Comparison of ENCODE assay signal across 8 cellular contexts in genomic region chr5:33850100-33850594, GRCh38. TPM values are rescaled to one million over a fixed set of nuclear protein-coding genes. Genes with fewer than 3 reads are reported as not detected.
DNase-seq lines count a peak whose midpoint lies in the region; ATAC-seq and TF ChIP-seq lines count a peak whose summit lies in the region.

No MANE protein-coding gene starts in this region.

- peak overlapping the region; percentile 50 for H3K27ac Mint-ChIP-seq in activated naive CD8-positive, alpha-beta T cell treated with anti-CD3 and anti-CD28 coated beads for 36 hours

- no peaks in the 10 kb centered on the region for H3K9me3 Mint-ChIP-seq in activated naive CD8-positive, alpha-beta T cell treated with anti-CD3 and anti-CD28 coated beads for 36 hours

- H3K4me3 Mint-ChIP-seq in activated naive CD8-positive, alpha-beta T cell treated with anti-CD3 and anti-CD28 coated beads for 36 hours: no peak overlapping the region

- H3K4me1 Mint-ChIP-seq in activated naive CD8-positive, alpha-beta T cell treated with anti-CD3 and anti-CD28 coated beads for 36 hours: peaks cover 10% of the 10 kb centered on the region

- in situ Hi-C loops in GM13976 (cut with MboI; ENCODE audit: low sequenced_read_pairs, unreplicated experiment): no loop called here
- in situ Hi-C loops in KBM-7 (cut with MboI; ENCODE audit: low pct_unique_long_range_greater_than_20kb, low sequenced_read_pairs): no loop called here

- no peak for TF ChIP-seq CTCF in GM13976 (IDR thresholded peaks at IDR 0.05; ENCODE audit: borderline replicate concordance, control extremely low read depth, extremely low read depth, insufficient read depth, missing control alignments)

- peak; percentile 72 for DNase-seq in GM13976 (ENCODE audit: low spot score)
- peak; percentile 2 for DNase-seq in KBM-7
- DNase-seq in activated naive CD8-positive, alpha-beta T cell treated with anti-CD3 and anti-CD28 coated beads for 36 hours: peak; percentile 54
- DNase-seq in renal cortical epithelial cell (ENCODE audit: low read depth): peak; percentile 97
- DNase-seq in NCI-H2171 treated with DMSO at 0.1 percent for 48 hours (lab: John Stamatoyannopoulos, UW): no peak
- no peak for DNase-seq in NCI-H1105 (lab: John Stamatoyannopoulos, UW)
- DNase-seq in GOT3 (lab: John Stamatoyannopoulos, UW): no peak

- no peaks in the 10 kb centered on the region for H3K27me3 Mint-ChIP-seq in activated naive CD8-positive, alpha-beta T cell treated with anti-CD3 and anti-CD28 coated beads for 36 hours

- no peaks in the 10 kb centered on the region for H3K36me3 Mint-ChIP-seq in activated naive CD8-positive, alpha-beta T cell treated with anti-CD3 and anti-CD28 coated beads for 36 hours

- peak; percentile 93 for ATAC-seq in GM21786 (IDR thresholded peaks at IDR 0.05; ENCODE audit: unreplicated experiment)

RNA-seq across cellular contexts. Expression of gene ADAMTS12, which starts 41.6 kb away (rescaled TPM):
- total RNA-seq in activated naive CD8-positive, alpha-beta T cell treated with anti-CD3 and anti-CD28 coated beads for 36 hours: not detected
- total RNA-seq in renal cortical epithelial cell: 2.3 and 6.3 TPM in 2 replicates

Comparison
In these comparisons a context has a peak if more than half of its experiments do, and no peak if none do; other contexts are left out.
1. DNase-seq: peak in GM13976 (single experiment), KBM-7 (single experiment), activated naive CD8-positive, alpha-beta T cell treated with anti-CD3 and anti-CD28 coated beads for 36 hours (single experiment) and renal cortical epithelial cell (single experiment); none in NCI-H2171 treated with DMSO at 0.1 percent for 48 hours (single experiment), NCI-H1105 (single experiment) and GOT3 (single experiment).